Comparison of ENCODE assay signal across 32 cellular contexts in the genomic region with DNA sequence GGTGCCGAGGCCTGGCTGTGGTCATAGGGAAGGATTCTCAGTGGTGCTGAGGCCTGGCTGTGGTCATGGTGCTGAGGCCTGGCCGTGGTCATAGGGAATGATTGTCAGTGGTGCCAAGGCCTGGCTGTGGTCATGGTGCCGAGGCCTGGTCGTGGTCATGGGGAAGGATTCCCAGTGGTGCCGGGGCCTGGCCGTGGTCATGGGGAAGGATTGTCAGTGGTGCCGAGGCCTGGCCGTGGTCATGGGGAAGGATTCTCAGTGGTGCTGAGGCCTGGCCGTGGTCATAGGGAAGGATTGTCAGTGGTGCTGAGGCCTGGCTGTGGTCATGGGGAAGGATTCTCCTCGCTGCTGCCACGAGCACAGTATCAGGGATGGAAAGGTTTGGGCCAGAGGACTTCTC.
"Had no signal": no experiment of that assay in that cellular context is flagged by ENCODE, and none has a peak within 500 bp of the region (broad histone marks: within the 10 kb centered on the region; RNA-seq: fewer than 3 reads in every experiment).

No MANE protein-coding gene starts in this region.

- H3K27me3 Mint-ChIP-seq: brain had no signal

- H3K27ac Mint-ChIP-seq: activated CD4-positive, alpha-beta T cell treated with anti-CD3 and anti-CD28 coated beads, Interleukin-2, amount 10 ng/mL, durations not matched to agents 7 days and 5 days; activated naive CD4-positive, alpha-beta T cell treated with anti-CD3 and anti-CD28 coated beads, Interleukin-2, amount 10 ng/mL, durations not matched to agents 7 days and 5 days; activated naive CD8-positive, alpha-beta T cell; activated naive CD8-positive, alpha-beta T cell treated with anti-CD3 and anti-CD28 coated beads, Interleukin-2, amount 50 U/mL, for 24 hours had no signal

- H3K4me2 ChIP-seq: KMS-11 had no signal

- H3K9me3 Mint-ChIP-seq: activated CD4-positive, alpha-beta T cell treated with anti-CD3 and anti-CD28 coated beads, Interleukin-2, amount 10 ng/mL, durations not matched to agents 7 days and 5 days; activated naive CD4-positive, alpha-beta T cell treated with anti-CD3 and anti-CD28 coated beads, Interleukin-2, amount 10 ng/mL, durations not matched to agents 7 days and 5 days; activated naive CD8-positive, alpha-beta T cell treated with anti-CD3 and anti-CD28 coated beads, Interleukin-2, amount 50 U/mL, for 24 hours; activated T-cell treated with anti-CD3 and anti-CD28 coated beads, Interleukin-2, amount 50 U/mL, for 4 hours had no signal

- H3K4me3 ChIP-seq: Peyer's patch had no signal

- H3K36me3 ChIP-seq: Peyer's patch had no signal

- H3K36me3 Mint-ChIP-seq: activated naive CD4-positive, alpha-beta T cell treated with anti-CD3 and anti-CD28 coated beads, Interleukin-2, amount 10 ng/mL, durations not matched to agents 7 days and 5 days; activated naive CD8-positive, alpha-beta T cell had no signal

- DNase-seq: activated CD4-positive, alpha-beta T cell treated with anti-CD3 and anti-CD28 coated beads for 1 hour; activated CD4-positive, alpha-beta T cell treated with anti-CD3 and anti-CD28 coated beads, Interleukin-2, amount 10 ng/mL, durations not matched to agents 7 days and 5 days; activated CD4-positive, alpha-beta T cell treated with anti-CD3 and anti-CD28 coated beads, Interleukin-2, amount 50 U/mL, for 48 hours; activated CD4-positive, CD25-positive, alpha-beta regulatory T cell; activated CD8-positive, alpha-beta memory T cell treated with anti-CD3 and anti-CD28 coated beads, Interleukin-2, amount 50 U/mL, for 4 hours; activated effector memory CD4-positive, alpha-beta T cell treated with Interleukin-2 at 50 U/mL for 16 hours; activated naive CD4-positive, alpha-beta T cell treated with anti-CD3 and anti-CD28 coated beads, Interleukin-2, amount 10 ng/mL, durations not matched to agents 7 days and 5 days; activated naive CD8-positive, alpha-beta T cell treated with anti-CD3 and anti-CD28 coated beads, Interleukin-2, amount 50 U/mL, for 24 hours; activated T-cell treated with anti-CD3 and anti-CD28 coated beads for 4 hours; activated T-cell treated with anti-CD3 and anti-CD28 coated beads, Interleukin-2, amount 50 U/mL, for 4 hours; anterior cingulate cortex; central memory CD4-positive, alpha-beta T cell; MM.1S; MV-4-11; NCI-H1092; NCI-H1436 treated with DMSO at 0.1 percent for 48 hours; NCI-H1694 treated with DMSO at 0.1 percent for 48 hours; NCI-H2029; NCI-H345; NCI-H524 treated with DMSO at 0.1 percent for 48 hours; PC-3; Peyer's patch; SW 1271; T-helper 1 cell; T-helper 2 cell; T-helper 9 cell had no signal

- H3K4me3 Mint-ChIP-seq: activated CD4-positive, alpha-beta T cell treated with anti-CD3 and anti-CD28 coated beads, Interleukin-2, amount 10 ng/mL, durations not matched to agents 7 days and 5 days; activated naive CD4-positive, alpha-beta T cell treated with anti-CD3 and anti-CD28 coated beads, Interleukin-2, amount 10 ng/mL, durations not matched to agents 7 days and 5 days; activated naive CD8-positive, alpha-beta T cell; activated naive CD8-positive, alpha-beta T cell treated with anti-CD3 and anti-CD28 coated beads, Interleukin-2, amount 50 U/mL, for 24 hours; activated T-cell treated with anti-CD3 and anti-CD28 coated beads, Interleukin-2, amount 50 U/mL, for 4 hours; brain had no signal

- H3K9ac ChIP-seq: KMS-11 had no signal

- H3K27ac ChIP-seq: KMS-11, Peyer's patch, RWPE1, VCaP had no signal

- H3K4me1 ChIP-seq: Peyer's patch had no signal

- H3K9me3 ChIP-seq: Peyer's patch had no signal

- H3K27me3 ChIP-seq: Peyer's patch had no signal

- H3K4me1 Mint-ChIP-seq: activated CD4-positive, alpha-beta T cell treated with anti-CD3 and anti-CD28 coated beads, Interleukin-2, amount 10 ng/mL, durations not matched to agents 7 days and 5 days; activated naive CD4-positive, alpha-beta T cell treated with anti-CD3 and anti-CD28 coated beads, Interleukin-2, amount 10 ng/mL, durations not matched to agents 7 days and 5 days; brain had no signal

- ATAC-seq: activated naive CD8-positive, alpha-beta T cell treated with anti-CD3 and anti-CD28 coated beads, Interleukin-2, amount 50 U/mL, for 24 hours; activated T-cell treated with anti-CD3 and anti-CD28 coated beads, Interleukin-2, amount 50 U/mL, for 4 hours; PC-3; Right ventricle myocardium inferior had no signal
